In the genomic region with DNA sequence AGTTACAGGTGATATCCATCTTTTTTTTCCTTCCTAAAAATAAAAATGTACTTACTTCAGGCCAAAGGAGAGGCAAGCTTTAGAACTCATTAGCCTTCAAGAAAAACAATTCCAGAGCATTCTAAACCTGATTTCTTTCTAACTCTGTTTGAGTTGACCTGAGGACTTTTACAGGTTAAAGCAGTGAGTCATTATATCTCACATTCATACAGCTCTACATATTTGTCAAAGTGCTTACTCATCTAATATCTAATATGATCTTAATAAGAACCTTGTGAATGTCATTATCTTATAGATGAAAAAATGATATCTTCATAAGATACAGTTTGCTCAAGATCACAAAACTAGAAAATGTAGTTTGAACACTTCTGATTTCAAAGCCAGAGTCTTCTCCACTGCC, we compare ENCODE assay signal across 19 cellular contexts.
DNase-seq lines count a peak whose midpoint lies in the region; ATAC-seq, FAIRE-seq and TF ChIP-seq lines count a peak whose summit lies in the region.
"Had no signal": no experiment of that assay in that cellular context is flagged by ENCODE, and none has a peak within 500 bp of the region (broad histone marks: within the 10 kb centered on the region; RNA-seq: fewer than 3 reads in every experiment).

No MANE protein-coding gene starts in this region.

- H3K36me3 Mint-ChIP-seq in astrocyte (ENCODE audit: low read depth, unreplicated experiment), result no peaks in the 10 kb centered on the region
- H3K36me3 Mint-ChIP-seq: activated naive CD8-positive, alpha-beta T cell treated with anti-CD3 and anti-CD28 coated beads, Interleukin-2, amount 10 ng/mL, durations not matched to agents 7 days and 5 days; T-cell had no signal

- no peaks in the 10 kb centered on the region for H3K9me3 Mint-ChIP-seq in astrocyte (ENCODE audit: unreplicated experiment)
- H3K9me3 Mint-ChIP-seq: activated naive CD8-positive, alpha-beta T cell treated with anti-CD3 and anti-CD28 coated beads, Interleukin-2, amount 10 ng/mL, durations not matched to agents 7 days and 5 days; activated T-helper 1 cell treated with anti-CD3 and anti-CD28 coated beads, Interleukin-12 subunit alpha, Interleukin-12 subunit beta, Interleukin-2, Interleukin-4 antibody, amounts not matched to agents 30 ng/mL and 10 ng/mL and 1 ng/mL, durations not matched to agents 14 hours and 24 hours and 36 hours; T-cell had no signal

- H4K20me1 ChIP-seq in KMS-11 (ENCODE audit: insufficient read depth), result no peaks in the 10 kb centered on the region
- H4K20me1 ChIP-seq in astrocyte (ENCODE audit: insufficient read depth, low read length), result no peaks in the 10 kb centered on the region
- H4K20me1 ChIP-seq: BLaER1 had no signal

- H3K4me3 Mint-ChIP-seq in astrocyte (ENCODE audit: unreplicated experiment), result no peak overlapping the region
- H3K4me3 Mint-ChIP-seq: activated naive CD8-positive, alpha-beta T cell treated with anti-CD3 and anti-CD28 coated beads, Interleukin-2, amount 10 ng/mL, durations not matched to agents 7 days and 5 days; activated T-helper 1 cell treated with anti-CD3 and anti-CD28 coated beads, Interleukin-12 subunit alpha, Interleukin-12 subunit beta, Interleukin-2, Interleukin-4 antibody, amounts not matched to agents 30 ng/mL and 10 ng/mL and 1 ng/mL, durations not matched to agents 14 hours and 24 hours and 36 hours; T-cell had no signal

- H3K4me1 ChIP-seq in KMS-11 (ENCODE audit: low read depth, poor library complexity, severe bottlenecking), result peaks cover 56% of the 10 kb centered on the region
- H3K4me1 ChIP-seq in astrocyte (ENCODE audit: insufficient read depth, low read length), result peaks cover 28% of the 10 kb centered on the region
- H3K4me1 ChIP-seq in left lung, result peaks cover 0 to 18% of the 10 kb centered on the region in 2 donors
- peaks cover 0 to 27% (median 3%) of the 10 kb centered on the region in 4 donors for H3K4me1 ChIP-seq in tibial nerve
- H3K4me1 ChIP-seq: BLaER1, parathyroid adenoma had no signal

- H3K4me1 Mint-ChIP-seq in astrocyte (ENCODE audit: low read depth, unreplicated experiment), result peaks cover 40% of the 10 kb centered on the region
- H3K4me1 Mint-ChIP-seq: activated naive CD8-positive, alpha-beta T cell treated with anti-CD3 and anti-CD28 coated beads, Interleukin-2, amount 10 ng/mL, durations not matched to agents 7 days and 5 days had no signal

- H3K9me3 ChIP-seq in astrocyte (ENCODE audit: insufficient read depth, low read depth, low read length), result no peaks in the 10 kb centered on the region
- H3K9me3 ChIP-seq in left lung, result no peaks in the 10 kb centered on the region
- H3K9me3 ChIP-seq in tibial nerve, result no peaks in the 10 kb centered on the region
- H3K9me3 ChIP-seq: BLaER1, thoracic aorta had no signal

- no peaks in the 10 kb centered on the region for H3K79me2 ChIP-seq in KMS-11 (ENCODE audit: insufficient read depth, low read depth)
- no peaks in the 10 kb centered on the region for H3K79me2 ChIP-seq in astrocyte (ENCODE audit: insufficient read depth, low read length)
- H3K79me2 ChIP-seq: parathyroid adenoma had no signal

- DNase-seq in astrocyte (ENCODE audit: low read depth) (no peak), left lung (no peak), tibial nerve (ENCODE audit: low spot score in 2 of 2) (no peak), AG20443 (ENCODE audit: low spot score) (no peak), NCI-H2227 treated with DMSO at 0.1 percent for 48 hours (lab: John Stamatoyannopoulos, UW) (no peak)
- DNase-seq: activated CD8-positive, alpha-beta memory T cell treated with anti-CD3 and anti-CD28 coated beads for 24 hours; activated naive CD8-positive, alpha-beta T cell treated with anti-CD3 and anti-CD28 coated beads, Interleukin-2, amount 10 ng/mL, durations not matched to agents 7 days and 5 days; effector CD8-positive, alpha-beta T cell; RPMI8226; T-cell; WERI-Rb-1 had no signal

- no peak for FAIRE-seq in astrocyte (lab: Jason Lieb, UNC)
- FAIRE-seq: H54 had no signal

- TF ChIP-seq POLR2A in tibial nerve (IDR thresholded peaks at IDR 0.05), result no peak

- H3K27ac Mint-ChIP-seq in astrocyte (ENCODE audit: unreplicated experiment), result peak overlapping the region; percentile 4
- H3K27ac Mint-ChIP-seq: activated naive CD8-positive, alpha-beta T cell treated with anti-CD3 and anti-CD28 coated beads, Interleukin-2, amount 10 ng/mL, durations not matched to agents 7 days and 5 days; activated T-helper 1 cell treated with anti-CD3 and anti-CD28 coated beads, Interleukin-12 subunit alpha, Interleukin-12 subunit beta, Interleukin-2, Interleukin-4 antibody, amounts not matched to agents 30 ng/mL and 10 ng/mL and 1 ng/mL, durations not matched to agents 14 hours and 24 hours and 36 hours; T-cell had no signal

- no peak overlapping the region for H3K9ac ChIP-seq in KMS-11
- peak overlapping the region; percentile 44 for H3K9ac ChIP-seq in astrocyte (ENCODE audit: low read length)
- H3K9ac ChIP-seq: BLaER1, parathyroid adenoma had no signal

- no peaks in the 10 kb centered on the region for H3K27me3 Mint-ChIP-seq in astrocyte (ENCODE audit: low read depth, unreplicated experiment)
- H3K27me3 Mint-ChIP-seq: T-cell had no signal

- H3K4me2 ChIP-seq in KMS-11, result peak overlapping the region; percentile 62
- peak overlapping the region; percentile 27 for H3K4me2 ChIP-seq in astrocyte (ENCODE audit: low read length)
- H3K4me2 ChIP-seq: BLaER1 had no signal

- no peak overlapping the region for H3K27ac ChIP-seq in KMS-11
- peak overlapping the region; percentile 75 for H3K27ac ChIP-seq in astrocyte (ENCODE audit: low read depth, low read length)
- peak overlapping the region in 1 of 2 donors; percentile 26 for H3K27ac ChIP-seq in left lung
- peak overlapping the region in 3 of 4 donors; percentile 21 to 61 (median 41) for H3K27ac ChIP-seq in tibial nerve
- H3K27ac ChIP-seq: BLaER1, thoracic aorta, WERI-Rb-1 had no signal

- 0 out of 2 replicates have a peak overlapping the region, but pooled peaks have one; percentile 6 for H2AFZ ChIP-seq in KMS-11 (ENCODE audit: low read depth)
- H2AFZ ChIP-seq in astrocyte (ENCODE audit: low read depth, low read length), result no peak overlapping the region
- H2AFZ ChIP-seq: parathyroid adenoma had no signal

- H3K36me3 ChIP-seq in KMS-11 (ENCODE audit: insufficient read depth) (no peaks in the 10 kb centered on the region), astrocyte (ENCODE audit: insufficient read depth, low read length) (no peaks in the 10 kb centered on the region), left lung (no peaks in the 10 kb centered on the region), tibial nerve (no peaks in the 10 kb centered on the region)
- H3K36me3 ChIP-seq: BLaER1, thoracic aorta, WERI-Rb-1 had no signal

- no peak for TF ChIP-seq EP300 in tibial nerve (IDR thresholded peaks at IDR 0.05)

- peak; percentile 68 for ATAC-seq in left lung
- no peak for ATAC-seq in HG02884 (IDR thresholded peaks at IDR 0.05; ENCODE audit: unreplicated experiment)
- ATAC-seq: T-cell had no signal

- H3K27me3 ChIP-seq in KMS-11 (ENCODE audit: insufficient read depth, low read depth) (no peaks in the 10 kb centered on the region), astrocyte (ENCODE audit: insufficient read depth, low read length) (no peaks in the 10 kb centered on the region), left lung (no peaks in the 10 kb centered on the region), tibial nerve (no peaks in the 10 kb centered on the region)
- H3K27me3 ChIP-seq: BLaER1 had no signal

- H3K4me3 ChIP-seq in KMS-11 (IDR thresholded peaks at IDR 0.05; ENCODE audit: insufficient read depth, low read depth, low read length) (no peak overlapping the region), astrocyte (ENCODE audit: insufficient read depth, low read depth, low read length) (no peak overlapping the region), left lung (no peak overlapping the region), tibial nerve (no peak overlapping the region)
- H3K4me3 ChIP-seq: BLaER1, skin epidermis, thoracic aorta had no signal

- TF ChIP-seq CTCF in KMS-11 (conservative IDR thresholded peaks at IDR 0.05; ENCODE audit: low read depth, low read length), result no peak
- TF ChIP-seq CTCF in astrocyte (IDR thresholded peaks at IDR 0.05; ENCODE audit: insufficient read depth, low read depth, low read length), result no peak
- TF ChIP-seq CTCF in left lung (IDR thresholded peaks at IDR 0.05), result no peak
- no peak for TF ChIP-seq CTCF in tibial nerve (IDR thresholded peaks at IDR 0.05)

- intact Hi-C loops in left lung (cut with DNase I), result no loop called here
